1 cellular context compared by ENCODE assay signal in genomic region chr18:11897781-11898180, GRCh38.
A peak's percentile ranks its signal among the peaks of the same experiment; 100 is the strongest.
TF ChIP-seq lines count a peak whose summit lies in the region.

No MANE protein-coding gene starts in this region.

TF ChIP-seq in K562, 482 proteins besides CTCF, POLR2A, EP300 and RAD21 (continued from another document):
- TF ChIP-seq PTRF (tag; IDR thresholded peaks at IDR 0.05): peak; percentile 60; the same call in 1 of the 2 replicates
